ENCODE assay signal across 21 cellular contexts in the genomic region with DNA sequence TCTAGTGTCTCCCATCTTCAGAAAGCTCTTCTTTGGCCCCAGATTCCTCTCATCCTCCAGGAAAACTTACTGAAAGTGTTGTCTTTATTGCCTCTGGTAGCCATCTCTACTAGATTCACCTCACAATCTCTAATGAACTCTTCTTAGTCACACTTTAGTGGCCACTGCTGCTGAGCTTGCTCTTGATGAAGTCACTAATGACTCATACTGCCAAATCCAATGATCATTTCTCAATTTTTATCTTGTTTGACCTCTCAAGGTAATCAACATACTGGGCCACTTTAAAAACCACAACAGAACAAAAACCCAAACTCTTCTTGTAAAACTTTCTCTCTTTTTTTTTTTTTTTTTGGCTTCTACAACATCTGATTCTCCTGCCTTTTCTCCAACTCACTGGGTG.
"Had no signal": no experiment of that assay in that cellular context is flagged by ENCODE, and none has a peak within 500 bp of the region (broad histone marks: within the 10 kb centered on the region; RNA-seq: fewer than 3 reads in every experiment).

No MANE protein-coding gene starts in this region.

- H3K27me3 ChIP-seq: brain microvascular endothelial cell, gastrocnemius medialis, heart left ventricle, pancreas, sigmoid colon, spleen had no signal

- H3K9me3 Mint-ChIP-seq: activated B cell treated with CpG ODN at 0.5 μM for 24 hours; activated CD4-positive, alpha-beta T cell treated with anti-CD3 and anti-CD28 coated beads, Interleukin-2, amount 10 ng/mL, durations not matched to agents 7 days and 5 days; naive B cell; stimulated activated naive CD8-positive, alpha-beta T cell treated with anti-CD3 and anti-CD28 coated beads, Interleukin-15, amount 100 ng/mL, for 72 hours; type B pancreatic cell had no signal

- H3K4me3 ChIP-seq: gastrocnemius medialis, heart left ventricle, pancreas, sigmoid colon, spleen had no signal

- H3K4me3 Mint-ChIP-seq: activated B cell treated with CpG ODN at 0.5 μM for 24 hours; activated CD4-positive, alpha-beta T cell treated with anti-CD3 and anti-CD28 coated beads, Interleukin-2, amount 10 ng/mL, durations not matched to agents 7 days and 5 days; activated naive CD8-positive, alpha-beta T cell; central memory CD8-positive, alpha-beta T cell; naive B cell; stimulated activated naive CD8-positive, alpha-beta T cell treated with anti-CD3 and anti-CD28 coated beads, Interleukin-15, amount 100 ng/mL, for 72 hours; T-helper 17 cell; type B pancreatic cell had no signal

- H3K9me3 ChIP-seq: gastrocnemius medialis, heart left ventricle, pancreas, sigmoid colon, spleen had no signal

- ATAC-seq: gastrocnemius medialis; heart left ventricle; left lobe of liver; pancreas; stimulated activated naive CD8-positive, alpha-beta T cell treated with anti-CD3 and anti-CD28 coated beads, Interleukin-15, amount 100 ng/mL, for 72 hours; T-helper 17 cell had no signal

- H3K27ac Mint-ChIP-seq: activated B cell treated with CpG ODN at 0.5 μM for 24 hours; activated CD4-positive, alpha-beta T cell treated with anti-CD3 and anti-CD28 coated beads, Interleukin-2, amount 10 ng/mL, durations not matched to agents 7 days and 5 days; activated naive CD8-positive, alpha-beta T cell; naive B cell; stimulated activated naive CD8-positive, alpha-beta T cell treated with anti-CD3 and anti-CD28 coated beads, Interleukin-15, amount 100 ng/mL, for 72 hours; T-helper 17 cell; type B pancreatic cell had no signal

- DNase-seq: activated B cell treated with CpG ODN at 0.5 μM for 24 hours; activated CD4-positive, alpha-beta T cell treated with anti-CD3 and anti-CD28 coated beads, Interleukin-2, amount 10 ng/mL, durations not matched to agents 7 days and 5 days; activated gamma-delta T cell treated with Interleukin-2 at 50 U/mL for 16 hours; amniotic stem cell; brain microvascular endothelial cell; cortex of kidney; effector CD8-positive, alpha-beta T cell; gastrocnemius medialis; heart left ventricle; naive B cell; pancreas; sigmoid colon; spleen; stimulated activated CD4-positive, alpha-beta T cell treated with anti-CD3 and anti-CD28 coated beads, Interleukin-1b, Interleukin-23, amount 100 ng/mL, for 48 hours; stimulated activated naive CD8-positive, alpha-beta T cell treated with anti-CD3 and anti-CD28 coated beads, Interleukin-15, amount 100 ng/mL, for 72 hours; T-helper 17 cell had no signal

- H3K4me1 Mint-ChIP-seq: activated B cell treated with CpG ODN at 0.5 μM for 24 hours; activated CD4-positive, alpha-beta T cell treated with anti-CD3 and anti-CD28 coated beads, Interleukin-2, amount 10 ng/mL, durations not matched to agents 7 days and 5 days; central memory CD8-positive, alpha-beta T cell; naive B cell; stimulated activated naive CD8-positive, alpha-beta T cell treated with anti-CD3 and anti-CD28 coated beads, Interleukin-15, amount 100 ng/mL, for 72 hours; T-helper 17 cell had no signal

- H3K27me3 Mint-ChIP-seq: activated B cell treated with CpG ODN at 0.5 μM for 24 hours; activated CD4-positive, alpha-beta T cell treated with anti-CD3 and anti-CD28 coated beads, Interleukin-2, amount 10 ng/mL, durations not matched to agents 7 days and 5 days; central memory CD8-positive, alpha-beta T cell; naive B cell; stimulated activated naive CD8-positive, alpha-beta T cell treated with anti-CD3 and anti-CD28 coated beads, Interleukin-15, amount 100 ng/mL, for 72 hours; T-helper 17 cell; type B pancreatic cell had no signal

- H3K36me3 Mint-ChIP-seq: activated naive CD8-positive, alpha-beta T cell; naive B cell; type B pancreatic cell had no signal

- H3K4me1 ChIP-seq: heart left ventricle, pancreas, sigmoid colon, spleen had no signal

- H3K27ac ChIP-seq: brain microvascular endothelial cell, epithelial cell of prostate, gastrocnemius medialis, heart left ventricle, pancreas, sigmoid colon, spleen had no signal

- H3K36me3 ChIP-seq: brain microvascular endothelial cell, gastrocnemius medialis, heart left ventricle, pancreas, sigmoid colon, spleen had no signal
